In genomic region chr15:75053748-75054125, GRCh38 we compare ENCODE assay signal across 20 cellular contexts. TPM values are rescaled to one million over a fixed set of nuclear protein-coding genes. Genes with fewer than 3 reads are reported as not detected.
"Had no signal": no experiment of that assay in that cellular context is flagged by ENCODE, and none has a peak within 500 bp of the region (broad histone marks: within the 10 kb centered on the region; RNA-seq: fewer than 3 reads in every experiment).

No MANE protein-coding gene starts in this region.

- H3K9me3 ChIP-seq: esophagus squamous epithelium, gastroesophageal sphincter, neutrophil, right atrium auricular region, suprapubic skin, thyroid gland, upper lobe of left lung, vagina had no signal

- H3K27ac ChIP-seq: esophagus squamous epithelium, gastroesophageal sphincter, right atrium auricular region, suprapubic skin, thyroid gland, upper lobe of left lung, vagina had no signal

- H3K4me1 ChIP-seq: suprapubic skin had no signal

- H3K4me3 ChIP-seq: esophagus squamous epithelium, gastroesophageal sphincter, lung, right atrium auricular region, suprapubic skin, thyroid gland, upper lobe of left lung, vagina had no signal

- ATAC-seq: gastroesophageal sphincter; left ventricle myocardium superior; naive thymus-derived CD4-positive, alpha-beta T cell; stimulated activated effector memory CD8-positive, alpha-beta T cell treated with anti-CD3 and anti-CD28 coated beads, Interleukin-12 subunit alpha, Interleukin-12 subunit beta, amount 100 ng/mL, for 72 hours; stimulated activated naive CD8-positive, alpha-beta T cell treated with anti-CD3 and anti-CD28 coated beads, Interleukin-15, Interleukin-2, amounts not matched to agents 100 U/mL and 50 U/mL, for 24 hours had no signal

- H3K36me3 ChIP-seq: gastroesophageal sphincter, right atrium auricular region, suprapubic skin, thyroid gland, vagina had no signal

- H3K27me3 ChIP-seq: esophagus squamous epithelium, gastroesophageal sphincter, neutrophil, right atrium auricular region, suprapubic skin, thyroid gland, upper lobe of left lung, vagina had no signal

- DNase-seq: esophagus squamous epithelium; foreskin fibroblast; glutamatergic neuron; immature natural killer cell; left ventricle myocardium superior; mesenchymal stem cell; naive thymus-derived CD4-positive, alpha-beta T cell; nephron progenitor cell; stimulated activated CD4-positive, alpha-beta T cell treated with anti-CD3 and anti-CD28 coated beads, Interleukin-4, amount 100 ng/mL, for 1 hour; stimulated activated CD8-positive, alpha-beta memory T cell treated with anti-CD3 and anti-CD28 coated beads, Interleukin-4, amount 100 ng/mL, for 48 hours; stimulated activated naive CD8-positive, alpha-beta T cell treated with anti-CD3 and anti-CD28 coated beads, Interleukin-15, Interleukin-2, amounts not matched to agents 100 U/mL and 50 U/mL, for 24 hours; thyroid gland; upper lobe of left lung had no signal

RNA-seq across cellular contexts. Expression of gene SCAMP5, which starts 58.4 kb away (rescaled TPM):
- polyA plus RNA-seq: immature natural killer cell had no signal
